ENCODE assay signal across 9 cellular contexts in genomic region chr12:62760779-62761178, GRCh38.
A peak's percentile ranks its signal among the peaks of the same experiment; 100 is the strongest.
DNase-seq lines count a peak whose midpoint lies in the region; ATAC-seq, FAIRE-seq and TF ChIP-seq lines count a peak whose summit lies in the region.
"Had no signal": no experiment of that assay in that cellular context is flagged by ENCODE, and none has a peak within 500 bp of the region (broad histone marks: within the 10 kb centered on the region; RNA-seq: fewer than 3 reads in every experiment).

No MANE protein-coding gene starts in this region.

- FAIRE-seq in A549 (lab: Jason Lieb, UNC): peak; percentile 23

- H3K4me3 Mint-ChIP-seq in endodermal cell: no peak overlapping the region
- H3K4me3 Mint-ChIP-seq in activated T-cell treated with anti-CD3 and anti-CD28 coated beads, Interleukin-2, amount 50 U/mL, for 24 hours: no peak overlapping the region
- H3K4me3 Mint-ChIP-seq: T-helper 1 cell treated with Interleukin-12 subunit alpha and Interleukin-12 subunit beta and Interleukin-4 antibody, amounts not matched to agents 30 μg/mL and 1 μg/mL, for 36 hours had no signal

- H3K4me3 ChIP-seq in A549 (no peak overlapping the region), endodermal cell (ENCODE audit: low read length) (peak overlapping the region; percentile 46)

- H3K27me3 Mint-ChIP-seq in endodermal cell (ENCODE audit: insufficient read depth): no peaks in the 10 kb centered on the region
- peaks cover 11% of the 10 kb centered on the region for H3K27me3 Mint-ChIP-seq in activated T-cell treated with anti-CD3 and anti-CD28 coated beads, Interleukin-2, amount 50 U/mL, for 24 hours

- peaks cover 30% of the 10 kb centered on the region for H3K9me3 Mint-ChIP-seq in endodermal cell
- no peaks in the 10 kb centered on the region for H3K9me3 Mint-ChIP-seq in activated T-cell treated with anti-CD3 and anti-CD28 coated beads, Interleukin-2, amount 50 U/mL, for 24 hours
- H3K9me3 Mint-ChIP-seq: T-helper 1 cell treated with Interleukin-12 subunit alpha and Interleukin-12 subunit beta and Interleukin-4 antibody, amounts not matched to agents 30 μg/mL and 1 μg/mL, for 36 hours had no signal

- no peaks in the 10 kb centered on the region for H3K36me3 ChIP-seq in endodermal cell (ENCODE audit: control insufficient read depth, insufficient read depth, low read length)

- H3K9ac ChIP-seq in endodermal cell (ENCODE audit: extremely low read depth, low read length, poor library complexity, severe bottlenecking): no peak overlapping the region

- peak overlapping the region; percentile 80 for H3K4me2 ChIP-seq in A549

- ATAC-seq in A549: peak; percentile 68 to 92
- ATAC-seq in GM19455 (IDR thresholded peaks at IDR 0.05; ENCODE audit: unreplicated experiment): peak; percentile 91
- ATAC-seq in HG03196 (IDR thresholded peaks at IDR 0.05; ENCODE audit: unreplicated experiment): peak; percentile 95

- no peak for TF ChIP-seq POLR2A in A549 (IDR thresholded peaks at IDR 0.05; ENCODE audit: low read length)

- CTCF ChIA-PET in A549 (lab: Yijun Ruan, JAX): interaction anchor here (0.6 to 1.0 kb wide), 2 partner anchors 10 to 24 kb away, joined by 3 to 4 read pairs; no protein-coding TSS in a partner anchor

- no peaks in the 10 kb centered on the region for H3K27me3 ChIP-seq in endodermal cell (ENCODE audit: control insufficient read depth, insufficient read depth, low read length, poor library complexity, severe bottlenecking)

- H3K27ac ChIP-seq in A549: peak overlapping the region; percentile 87 to 93; a peak in 5 of 6 replicates
- H3K27ac ChIP-seq in endodermal cell (ENCODE audit: low read depth, low read length): no peak overlapping the region

- POLR2A ChIA-PET in A549 (lab: Yijun Ruan, JAX): interaction anchor here (1.5 to 2.0 kb wide), 2 partner anchors 25 to 28 kb away, joined by 8 to 9 read pairs; no protein-coding TSS in a partner anchor

- peak overlapping the region; percentile 69 for H3K27ac Mint-ChIP-seq in endodermal cell
- no peak overlapping the region for H3K27ac Mint-ChIP-seq in activated T-cell treated with anti-CD3 and anti-CD28 coated beads, Interleukin-2, amount 50 U/mL, for 24 hours
- H3K27ac Mint-ChIP-seq: T-helper 1 cell treated with Interleukin-12 subunit alpha and Interleukin-12 subunit beta and Interleukin-4 antibody, amounts not matched to agents 30 μg/mL and 1 μg/mL, for 36 hours had no signal

- H3K9me3 ChIP-seq in A549 (no peaks in the 10 kb centered on the region), endodermal cell (ENCODE audit: control insufficient read depth, low read length) (peaks cover 20% of the 10 kb centered on the region)

- peak in 1 of 2 experiments; percentile 35; a peak in 2 of 5 replicates for TF ChIP-seq RAD21 in A549 (conservative IDR thresholded peaks at IDR 0.05 in 1 of 2, IDR thresholded peaks at IDR 0.05 in 1 of 2)

- DNase-seq in A549 (ENCODE audit: low read depth in 1 of 2, low spot score in 1 of 2) (peak; percentile 67 to 91), endodermal cell (no peak), NCI-H2107 treated with DMSO at 0.1 percent for 48 hours (lab: John Stamatoyannopoulos, UW; ENCODE audit: unreplicated experiment) (no peak)
- DNase-seq in activated effector memory CD4-positive, alpha-beta T cell treated with anti-CD3 and anti-CD28 coated beads, Interleukin-2, amount 50 U/mL, for 16 hours: no peak
- DNase-seq in activated T-cell treated with anti-CD3 and anti-CD28 coated beads, Interleukin-2, amount 50 U/mL, for 24 hours: no peak
- DNase-seq in activated naive CD4-positive, alpha-beta T cell (lab: John Stamatoyannopoulos, UW): no peak

- H3K4me1 ChIP-seq in A549 (peaks cover 69% of the 10 kb centered on the region), endodermal cell (ENCODE audit: control insufficient read depth, insufficient read depth, low read length) (peaks cover 3% of the 10 kb centered on the region)

- TF ChIP-seq EP300 in A549 (IDR thresholded peaks at IDR 0.05): peak; percentile 58 to 92; a peak in 4 of 5 replicates

- H3K36me3 Mint-ChIP-seq in endodermal cell (ENCODE audit: low read depth): peaks cover 58% of the 10 kb centered on the region
- no peaks in the 10 kb centered on the region for H3K36me3 Mint-ChIP-seq in activated T-cell treated with anti-CD3 and anti-CD28 coated beads, Interleukin-2, amount 50 U/mL, for 24 hours (ENCODE audit: low read depth)

- WGBS in A549 (ENCODE audit: missing lambda C conversion rate): 1% methylated on average over 2 of the region's 2 CpGs
- 43 to 44% methylated on average over 1 to 2 of the region's 2 CpGs for WGBS in endodermal cell (ENCODE audit: insufficient coverage in 1 of 2, insufficient read length in 1 of 2), 2 experiments

- peaks cover 27% of the 10 kb centered on the region for H3K4me1 Mint-ChIP-seq in endodermal cell
- peaks cover 20% of the 10 kb centered on the region for H3K4me1 Mint-ChIP-seq in activated T-cell treated with anti-CD3 and anti-CD28 coated beads, Interleukin-2, amount 50 U/mL, for 24 hours (ENCODE audit: low read depth)

- no peak for TF ChIP-seq CTCF in A549 (IDR thresholded peaks at IDR 0.05)
- no peak for TF ChIP-seq CTCF in endodermal cell (conservative IDR thresholded peaks at IDR 0.05)

TF ChIP-seq in A549, 52 proteins besides CTCF, POLR2A, EP300 and RAD21:
- TF ChIP-seq CEBPB (IDR thresholded peaks at IDR 0.05) (no peak; a peak in 1 of 4 replicates), USF2 (IDR thresholded peaks at IDR 0.05) (no peak), ELK1 (IDR thresholded peaks at IDR 0.05; ENCODE audit: low read depth, low read length) (no peak), SMC3 (IDR thresholded peaks at IDR 0.05) (peak; percentile 16; the same call in 1 of the 3 replicates), ESRRA (IDR thresholded peaks at IDR 0.05; ENCODE audit: borderline replicate concordance, low read length) (peak; percentile 94), GATA3 (IDR thresholded peaks at IDR 0.05; ENCODE audit: borderline replicate concordance) (peak; percentile 96), JUNB (IDR thresholded peaks at IDR 0.05) (peak; percentile 47; the same call in 1 of the 2 replicates), CBX8 (IDR thresholded peaks at IDR 0.05) (no peak), FOSL2 (IDR thresholded peaks at IDR 0.05) (no peak), FOSL2 (CRISPR knock-in tag; IDR thresholded peaks at IDR 0.05) (0 out of 2 replicates have a peak, but pooled peaks have one; percentile 57), ZFP36 (IDR thresholded peaks at IDR 0.05; ENCODE audit: borderline replicate concordance, partially characterized antibody) (peak; percentile 1), RCOR1 (IDR thresholded peaks at IDR 0.05; ENCODE audit: low read depth, low read length) (no peak), TFCP2L1 (CRISPR knock-in tag; IDR thresholded peaks at IDR 0.05) (no peak), ZSCAN20 (CRISPR knock-in tag; IDR thresholded peaks at IDR 0.05) (no peak), CHD4 (IDR thresholded peaks at IDR 0.05; ENCODE audit: borderline replicate concordance) (no peak), NPAS2 (CRISPR knock-in tag; IDR thresholded peaks at IDR 0.05; ENCODE audit: borderline replicate concordance) (no peak), JUN (IDR thresholded peaks at IDR 0.05) (peak in 1 of 2 experiments; percentile 78; a peak in 2 of 5 replicates), BCL3 (IDR thresholded peaks at IDR 0.05) (peak; percentile 31; the same call in 1 of the 3 replicates)
- TF ChIP-seq, protein P1, sequence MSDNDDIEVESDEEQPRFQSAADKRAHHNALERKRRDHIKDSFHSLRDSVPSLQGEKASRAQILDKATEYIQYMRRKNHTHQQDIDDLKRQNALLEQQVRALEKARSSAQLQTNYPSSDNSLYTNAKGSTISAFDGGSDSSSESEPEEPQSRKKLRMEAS (IDR thresholded peaks at IDR 0.05): peak; percentile 44; the same call in 1 of the 2 replicates
- TF ChIP-seq, protein P2, sequence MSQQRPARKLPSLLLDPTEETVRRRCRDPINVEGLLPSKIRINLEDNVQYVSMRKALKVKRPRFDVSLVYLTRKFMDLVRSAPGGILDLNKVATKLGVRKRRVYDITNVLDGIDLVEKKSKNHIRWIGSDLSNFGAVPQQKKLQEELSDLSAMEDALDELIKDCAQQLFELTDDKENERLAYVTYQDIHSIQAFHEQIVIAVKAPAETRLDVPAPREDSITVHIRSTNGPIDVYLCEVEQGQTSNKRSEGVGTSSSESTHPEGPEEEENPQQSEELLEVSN (IDR thresholded peaks at IDR 0.05; ENCODE audit: borderline replicate concordance, low read depth): no peak
- TF ChIP-seq, protein P3, sequence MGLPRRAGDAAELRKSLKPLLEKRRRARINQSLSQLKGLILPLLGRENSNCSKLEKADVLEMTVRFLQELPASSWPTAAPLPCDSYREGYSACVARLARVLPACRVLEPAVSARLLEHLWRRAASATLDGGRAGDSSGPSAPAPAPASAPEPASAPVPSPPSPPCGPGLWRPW (IDR thresholded peaks at IDR 0.05): no peak

Comparison
In these comparisons a context has a peak if more than half of its experiments do, and no peak if none do; other contexts are left out.
1. DNase-seq: peak in A549 (2 of 2); none in endodermal cell (single experiment), activated effector memory CD4-positive, alpha-beta T cell treated with anti-CD3 and anti-CD28 coated beads, Interleukin-2, amount 50 U/mL, for 16 hours (single experiment), NCI-H2107 treated with DMSO at 0.1 percent for 48 hours (single experiment), activated T-cell treated with anti-CD3 and anti-CD28 coated beads, Interleukin-2, amount 50 U/mL, for 24 hours (single experiment) and activated naive CD4-positive, alpha-beta T cell (0 of 4).
2. Peak in every context shown above with its lines, with median percentiles within 50 percentile points of each other: ATAC-seq.